Comparison of ENCODE assay signal across 16 cellular contexts in genomic region chr11:86949995-86950993, GRCh38. TPM values are rescaled to one million over a fixed set of nuclear protein-coding genes. Genes with fewer than 3 reads are reported as not detected.
DNase-seq lines count a peak whose midpoint lies in the region; ATAC-seq, FAIRE-seq and TF ChIP-seq lines count a peak whose summit lies in the region.
"Had no signal": no experiment of that assay in that cellular context is flagged by ENCODE, and none has a peak within 500 bp of the region (broad histone marks: within the 10 kb centered on the region; RNA-seq: fewer than 3 reads in every experiment).

No MANE protein-coding gene starts in this region.

- H3K4me1 ChIP-seq in breast epithelium = no peaks in the 10 kb centered on the region
- peaks cover 67% of the 10 kb centered on the region for H3K4me1 ChIP-seq in endothelial cell of umbilical vein (ENCODE audit: control insufficient read depth, extremely low read depth, insufficient read depth, low read length)
- peaks cover 24% of the 10 kb centered on the region for H3K4me1 ChIP-seq in ovary (ENCODE audit: insufficient read depth)
- H3K4me1 ChIP-seq in upper lobe of left lung = peaks cover 12 to 25% (median 17%) of the 10 kb centered on the region in 4 donors

- ATAC-seq in upper lobe of left lung (ENCODE audit: low FRiP score in 2 of 2) = no peak

- H3K4me2 ChIP-seq in endothelial cell of umbilical vein (ENCODE audit: insufficient read depth, low read length) = peak overlapping the region; percentile 95

- no peak overlapping the region for H3K4me3 Mint-ChIP-seq in MCF 10A (ENCODE audit: unreplicated experiment)
- H3K4me3 Mint-ChIP-seq: CD4-positive, CD25-positive, alpha-beta regulatory T cell; stimulated activated naive CD8-positive, alpha-beta T cell treated with anti-CD3 and anti-CD28 coated beads, Interleukin-15, Interleukin-2, amounts not matched to agents 100 ng/mL and 50 ng/mL, for 24 hours had no signal

- H3K27me3 ChIP-seq in breast epithelium (no peaks in the 10 kb centered on the region), endothelial cell of umbilical vein (ENCODE audit: control insufficient read depth in 2 of 2, insufficient read depth in 2 of 2, low read length in 2 of 2) (no peaks in the 10 kb centered on the region), ovary (no peaks in the 10 kb centered on the region), upper lobe of left lung (no peaks in the 10 kb centered on the region), dorsolateral prefrontal cortex (no peaks in the 10 kb centered on the region)

- peak; percentile 74 for FAIRE-seq in endothelial cell of umbilical vein (lab: Jason Lieb, UNC)
- no peak for FAIRE-seq in GM12891 (lab: Jason Lieb, UNC)

- no peaks in the 10 kb centered on the region for H3K36me3 Mint-ChIP-seq in MCF 10A (ENCODE audit: insufficient read depth, unreplicated experiment)
- H3K36me3 Mint-ChIP-seq: CD4-positive, CD25-positive, alpha-beta regulatory T cell had no signal

- H3K27me3 Mint-ChIP-seq in MCF 10A (ENCODE audit: insufficient read depth, unreplicated experiment) = no peaks in the 10 kb centered on the region

- no peaks in the 10 kb centered on the region for H3K9me3 ChIP-seq in breast epithelium
- H3K9me3 ChIP-seq in endothelial cell of umbilical vein (replicated peaks; ENCODE audit: control insufficient read depth, insufficient read depth, low read length) = no peaks in the 10 kb centered on the region
- no peaks in the 10 kb centered on the region for H3K9me3 ChIP-seq in ovary
- H3K9me3 ChIP-seq in upper lobe of left lung = no peaks in the 10 kb centered on the region

- no peaks in the 10 kb centered on the region for H4K20me1 ChIP-seq in endothelial cell of umbilical vein (replicated peaks; ENCODE audit: control insufficient read depth, extremely low read depth, insufficient read depth, low read length)

- peak overlapping the region in 2 of 3 donors; percentile 48 to 98 for H3K4me3 ChIP-seq in breast epithelium
- peak overlapping the region in 2 of 3 experiments; percentile 14 to 58 for H3K4me3 ChIP-seq in endothelial cell of umbilical vein (replicated peaks in 1 of 3; ENCODE audit: insufficient read depth in 1 of 3, low read depth in 1 of 3, low read length in 3 of 3)
- peak overlapping the region; percentile 3 for H3K4me3 ChIP-seq in ovary
- H3K4me3 ChIP-seq in upper lobe of left lung = peak overlapping the region in 3 of 4 donors; percentile 79 to 97 (median 95)
- peak overlapping the region in 2 of 59 donors; percentile 4 to 7 for H3K4me3 ChIP-seq in dorsolateral prefrontal cortex

- no peaks in the 10 kb centered on the region for H3K9me1 ChIP-seq in endothelial cell of umbilical vein (replicated peaks; ENCODE audit: control insufficient read depth, extremely low read depth, insufficient read depth, low read length)

- intact Hi-C loops in breast epithelium (cut with DNase I; ENCODE audit: low total_unique reads) = loop anchor here (5.0 to 10.0 kb wide), 2 partner anchors 85 to 1372 kb away; partner anchors contain the start of gene TMEM135
- intact Hi-C loops in MCF 10A (cut with micrococcal nuclease) = no loop called here
- intact Hi-C loops in endothelial cell of umbilical vein (cut with micrococcal nuclease) = loop anchor here (2.0 kb wide), 1 partner anchor 419 kb away; no protein-coding TSS in a partner anchor
- intact Hi-C loops in ovary (cut with DNase I) = loop anchor here in 2 of 4 donors (5.0 to 10.0 kb wide), 2 partner anchors 85 to 87 kb away; partner anchors contain the start of gene TMEM135 (in 2 of the 2)
- intact Hi-C loops in dorsolateral prefrontal cortex (cut with DNase I) = no loop called here

- no TSS peak for BruUV-seq in MCF 10A (replicated peaks; lab: Mats Ljungman, UMichigan)
- BruUV-seq in endothelial cell of umbilical vein (replicated peaks; lab: Mats Ljungman, UMichigan) = no TSS peak

- CTCF ChIA-PET in MCF 10A (lab: Yijun Ruan, JAX) = interaction anchor here (0.5 to 1.2 kb wide), 4 partner anchors 10 to 1181 kb away, joined by 3 read pairs; no protein-coding TSS in a partner anchor
- CTCF ChIA-PET in endothelial cell of umbilical vein (lab: Charles Lee) = interaction anchor here (9.2 kb wide), 1 partner anchor 9 kb away, joined by 122 read pairs; no protein-coding TSS in a partner anchor

- no peak for TF ChIP-seq EP300 in ovary (IDR thresholded peaks at IDR 0.05)
- TF ChIP-seq EP300 in upper lobe of left lung (IDR thresholded peaks at IDR 0.05) = no peak

- no peaks in the 10 kb centered on the region for H3K9me3 Mint-ChIP-seq in MCF 10A (ENCODE audit: unreplicated experiment)
- H3K9me3 Mint-ChIP-seq: CD4-positive, CD25-positive, alpha-beta regulatory T cell; stimulated activated naive CD8-positive, alpha-beta T cell treated with anti-CD3 and anti-CD28 coated beads, Interleukin-15, Interleukin-2, amounts not matched to agents 100 ng/mL and 50 ng/mL, for 24 hours had no signal

- no peak for TF ChIP-seq CTCF in breast epithelium (IDR thresholded peaks at IDR 0.05)
- TF ChIP-seq CTCF in MCF 10A (IDR thresholded peaks at IDR 0.05; ENCODE audit: unreplicated experiment) = no peak
- no peak for TF ChIP-seq CTCF in endothelial cell of umbilical vein (IDR thresholded peaks at IDR 0.05; ENCODE audit: extremely low read depth in 1 of 2, insufficient read depth in 1 of 2, low read depth in 1 of 2, low read length in 2 of 2)
- TF ChIP-seq CTCF in ovary (IDR thresholded peaks at IDR 0.05) = no peak
- no peak for TF ChIP-seq CTCF in upper lobe of left lung (IDR thresholded peaks at IDR 0.05)
- no peak for TF ChIP-seq CTCF in dorsolateral prefrontal cortex (IDR thresholded peaks at IDR 0.05 in 54 of 56, conservative IDR thresholded peaks at IDR 0.05 in 2 of 56; ENCODE audit: low read depth in 1 of 56, partially characterized antibody in 56 of 56)

- no peak overlapping the region for H3K27ac Mint-ChIP-seq in MCF 10A (ENCODE audit: low read depth, unreplicated experiment)
- H3K27ac Mint-ChIP-seq: CD4-positive, CD25-positive, alpha-beta regulatory T cell; stimulated activated naive CD8-positive, alpha-beta T cell treated with anti-CD3 and anti-CD28 coated beads, Interleukin-15, Interleukin-2, amounts not matched to agents 100 ng/mL and 50 ng/mL, for 24 hours had no signal

- no peaks in the 10 kb centered on the region for H3K36me3 ChIP-seq in breast epithelium
- H3K36me3 ChIP-seq in endothelial cell of umbilical vein (ENCODE audit: control insufficient read depth in 2 of 2, extremely low read depth in 1 of 2, insufficient read depth in 2 of 2, low read length in 2 of 2) = peaks cover 8 to 25% of the 10 kb centered on the region in 2 experiments
- no peaks in the 10 kb centered on the region for H3K36me3 ChIP-seq in ovary
- H3K36me3 ChIP-seq in upper lobe of left lung = peaks cover 0 to 58% (median 3%) of the 10 kb centered on the region in 4 donors

- POLR2A ChIA-PET in MCF 10A (lab: Yijun Ruan, JAX) (no interaction called here), endothelial cell of umbilical vein (lab: Charles Lee) (no interaction called here)

- DNase-seq in breast epithelium (ENCODE audit: low spot score in 2 of 2) (no peak), MCF 10A (ENCODE audit: unreplicated experiment) (no peak), endothelial cell of umbilical vein (ENCODE audit: low read depth, low spot score) (peak; percentile 42), ovary (no peak), upper lobe of left lung (no peak), GM12891 (ENCODE audit: insufficient read length, low spot score) (no peak), dorsolateral prefrontal cortex (no peak), substantia nigra (lab: John Stamatoyannopoulos, UW) (no peak)
- DNase-seq: 8988T; activated effector memory CD4-positive, alpha-beta T cell treated with anti-CD3 and anti-CD28 coated beads, Interleukin-2, amount 50 U/mL, for 16 hours; CD4-positive, CD25-positive, alpha-beta regulatory T cell; DMS79 treated with DMSO at 0.1 percent for 48 hours; NCI-H345; stimulated activated CD4-positive, alpha-beta T cell treated with anti-CD3 and anti-CD28 coated beads, Interleukin-12 subunit alpha, Interleukin-12 subunit beta, amount 100 ng/mL, for 4 hours; T-helper 2 cell had no signal

- H3K79me2 ChIP-seq in endothelial cell of umbilical vein (ENCODE audit: control insufficient read depth, insufficient read depth, low read length) = peaks cover 98% of the 10 kb centered on the region

- dilution Hi-C loops in endothelial cell of umbilical vein (cut with MboI; ENCODE audit: extremely low pct_ligation_motif_present, low sequenced_read_pairs) = no loop called here

- H3K4me1 Mint-ChIP-seq in MCF 10A (ENCODE audit: insufficient read depth, unreplicated experiment) = peaks cover 6% of the 10 kb centered on the region

- WGBS in ovary, 3 donors = 18 to 28% (median 21%) methylated on average over 8 of the region's 8 CpGs
- WGBS in upper lobe of left lung, 2 donors = 58 to 64% methylated on average over 8 of the region's 8 CpGs

- no peak for TF ChIP-seq POLR2A in breast epithelium (IDR thresholded peaks at IDR 0.05)
- no peak for TF ChIP-seq POLR2A in endothelial cell of umbilical vein (IDR thresholded peaks at IDR 0.05; ENCODE audit: low read depth, low read length)
- no peak for TF ChIP-seq POLR2A in ovary (IDR thresholded peaks at IDR 0.05)
- no peak for TF ChIP-seq POLR2A in upper lobe of left lung (IDR thresholded peaks at IDR 0.05)
- TF ChIP-seq POLR2A in GM12891 (IDR thresholded peaks at IDR 0.05; ENCODE audit: low read depth, low read length) = no peak

- H3K9ac ChIP-seq in endothelial cell of umbilical vein (replicated peaks; ENCODE audit: extremely low read depth, insufficient read depth, low read length) = peak overlapping the region; percentile 54

- no peak overlapping the region for H2AFZ ChIP-seq in endothelial cell of umbilical vein (ENCODE audit: low read depth, low read length)

- H3K27ac ChIP-seq in breast epithelium (no peak overlapping the region), endothelial cell of umbilical vein (ENCODE audit: insufficient read depth, low read depth, low read length) (peak overlapping the region; percentile 8), ovary (peak overlapping the region in 1 of 2 donors; percentile 11), upper lobe of left lung (peak overlapping the region in 2 of 4 donors; percentile 13 to 96), dorsolateral prefrontal cortex (no peak overlapping the region), substantia nigra (ENCODE audit: low read depth, low read length, poor library complexity, severe bottlenecking) (no peak overlapping the region)

RNA-seq across cellular contexts. Expression of gene FZD4, which starts 4.9 kb away (rescaled TPM):
- total RNA-seq in breast epithelium (100 to 1,000 TPM in 1 of 3 donors, 10 to 100 TPM in 2; 44.5 to 408 (median 72.8) TPM), MCF 10A (2022) (0.34 and 0.35 TPM in 2 replicates), endothelial cell of umbilical vein (109 and 112 TPM in 2 replicates), ovary (10 to 100 TPM; 14.0 to 30.7 (median 23.3) TPM), upper lobe of left lung (10 to 100 TPM; 24.1 to 69.2 (median 38.2) TPM), dorsolateral prefrontal cortex (10 to 100 TPM in 76 of 120 experiments, 1 to 10 TPM in 44; 5.3 to 20.4 (median 11.1) TPM)
- polyA plus RNA-seq in endothelial cell of umbilical vein (50.4 and 56.6 TPM in 2 replicates), ovary (10 to 100 TPM; 15.0 to 53.5 TPM)
- polyA plus RNA-seq in endothelial cell of umbilical vein (2011; cell fraction: cytosol; rRNA removed) = 49.5 and 50.2 TPM in 2 replicates
- 65.8 and 87.7 TPM in 2 replicates for polyA plus RNA-seq in endothelial cell of umbilical vein (2011; cell fraction: nucleus; rRNA removed)
- polyA plus RNA-seq in endothelial cell of umbilical vein (2012) = 85.1 and 115 TPM in 2 replicates
- 141 and 152 TPM in 2 replicates for polyA minus RNA-seq in endothelial cell of umbilical vein
- 11.5 TPM for polyA minus RNA-seq in endothelial cell of umbilical vein (2011; cell fraction: cytosol; rRNA and poly(A)+ RNA removed)
- polyA minus RNA-seq in endothelial cell of umbilical vein (2011; cell fraction: nucleus; rRNA and poly(A)+ RNA removed) = 58.9 and 89.5 TPM in 2 replicates
- polyA plus RNA-seq in GM12891 (2012; ENCODE audit: low read depth, missing spikeins) = not detected
- total RNA-seq: CD4-positive, CD25-positive, alpha-beta regulatory T cell had no signal
- polyA plus RNA-seq: CD4-positive, CD25-positive, alpha-beta regulatory T cell had no signal

Comparison
In these comparisons a context has a peak if more than half of its experiments do, and no peak if none do; other contexts are left out.
1. intact Hi-C loops: an anchor here in breast epithelium (5.0 to 10.0 kb wide) and endothelial cell of umbilical vein (2.0 kb wide); none called in MCF 10A and dorsolateral prefrontal cortex.